8 cellular contexts compared by ENCODE assay signal in genomic region chr1:37479255-37480124, GRCh38. TPM values are rescaled to one million over a fixed set of nuclear protein-coding genes. Genes with fewer than 3 reads are reported as not detected.
DNase-seq lines count a peak whose midpoint lies in the region; ATAC-seq and TF ChIP-seq lines count a peak whose summit lies in the region.

No MANE protein-coding gene starts in this region.

- H3K27ac ChIP-seq in Panc1 (ENCODE audit: low read length) (peak overlapping the region; percentile 52), gastroesophageal sphincter (peak overlapping the region; percentile 19 to 96 (median 94)), aorta (ENCODE audit: low read depth in 1 of 2, low read length in 2 of 2) (peak overlapping the region; percentile 49 to 81)

- no peaks in the 10 kb centered on the region for H3K9me3 ChIP-seq in Panc1 (ENCODE audit: control insufficient read depth, insufficient read depth, low read depth, low read length)
- no peaks in the 10 kb centered on the region for H3K9me3 ChIP-seq in gastroesophageal sphincter
- no peaks in the 10 kb centered on the region for H3K9me3 ChIP-seq in aorta (ENCODE audit: control insufficient read depth, low read length)

- H3K27me3 Mint-ChIP-seq in activated T-helper 2 cell treated with anti-CD3 and anti-CD28 coated beads, Interferon-gamma antibody, Interleukin-2, Interleukin-4, amounts not matched to agents 10 μg/mL and 5 μg/mL and 100 μg/mL, durations not matched to agents 14 hours and 24 hours and 36 hours (ENCODE audit: low read depth) = no peaks in the 10 kb centered on the region

- POLR2A ChIA-PET in Panc1 (lab: Charles Lee) = no interaction called here

- H3K36me3 ChIP-seq in GM06990 (ENCODE audit: control insufficient read depth, insufficient read depth, low read length) = peaks cover 68% of the 10 kb centered on the region
- peaks cover 7% of the 10 kb centered on the region for H3K36me3 ChIP-seq in Panc1 (ENCODE audit: control insufficient read depth, insufficient read depth, low read length)
- peaks cover 0 to 67% of the 10 kb centered on the region in 2 donors for H3K36me3 ChIP-seq in gastroesophageal sphincter
- H3K36me3 ChIP-seq in aorta (ENCODE audit: control insufficient read depth in 1 of 2, insufficient read depth in 2 of 2, low read length in 1 of 2) = peaks cover 0 to 8% of the 10 kb centered on the region in 2 donors

- DNase-seq in GM06990 (ENCODE audit: extremely low read depth, insufficient read length) = peak; percentile 86
- DNase-seq in Panc1 (ENCODE audit: low read depth, low spot score) = no peak
- peak; percentile 80 for DNase-seq in activated T-helper 2 cell treated with anti-CD3 and anti-CD28 coated beads, Interferon-gamma antibody, Interleukin-2, Interleukin-4, amounts not matched to agents 10 μg/mL and 5 μg/mL and 100 μg/mL, durations not matched to agents 14 hours and 24 hours and 36 hours (ENCODE audit: low spot score)
- DNase-seq in renal cortical epithelial cell (ENCODE audit: low read depth) = peak; percentile 96
- DNase-seq in aorta = peak; percentile 91 to 94

- H3K36me3 Mint-ChIP-seq in activated T-helper 2 cell treated with anti-CD3 and anti-CD28 coated beads, Interferon-gamma antibody, Interleukin-2, Interleukin-4, amounts not matched to agents 10 μg/mL and 5 μg/mL and 100 μg/mL, durations not matched to agents 14 hours and 24 hours and 36 hours (ENCODE audit: low read depth) = peaks cover 90% of the 10 kb centered on the region

- TF ChIP-seq EP300 in gastroesophageal sphincter (IDR thresholded peaks at IDR 0.05) = no peak

- peak overlapping the region; percentile 98 for H3K27ac Mint-ChIP-seq in activated T-helper 2 cell treated with anti-CD3 and anti-CD28 coated beads, Interferon-gamma antibody, Interleukin-2, Interleukin-4, amounts not matched to agents 10 μg/mL and 5 μg/mL and 100 μg/mL, durations not matched to agents 14 hours and 24 hours and 36 hours

- H3K4me3 Mint-ChIP-seq in activated T-helper 2 cell treated with anti-CD3 and anti-CD28 coated beads, Interferon-gamma antibody, Interleukin-2, Interleukin-4, amounts not matched to agents 10 μg/mL and 5 μg/mL and 100 μg/mL, durations not matched to agents 14 hours and 24 hours and 36 hours (ENCODE audit: low read depth) = peak overlapping the region; percentile 96

- H3K27me3 ChIP-seq in GM06990 (replicated peaks; ENCODE audit: control insufficient read depth, insufficient read depth, low read length) (no peaks in the 10 kb centered on the region), Panc1 (ENCODE audit: control insufficient read depth, insufficient read depth, low read length) (no peaks in the 10 kb centered on the region), gastroesophageal sphincter (no peaks in the 10 kb centered on the region), aorta (ENCODE audit: control insufficient read depth in 1 of 2, insufficient read depth in 2 of 2, low read length in 1 of 2) (no peaks in the 10 kb centered on the region)

- no TSS peak for BruUV-seq in Panc1 (replicated peaks; lab: Mats Ljungman, UMichigan)

- H3K4me1 ChIP-seq in Panc1 (ENCODE audit: control insufficient read depth, insufficient read depth, low read length) (peaks cover 46% of the 10 kb centered on the region), gastroesophageal sphincter (peaks cover 0 to 73% (median 48%) of the 10 kb centered on the region in 3 donors), aorta (ENCODE audit: control insufficient read depth in 1 of 2, insufficient read depth in 2 of 2, low read length in 2 of 2) (peaks cover 0 to 2% of the 10 kb centered on the region in 2 donors)

- H3K9me3 Mint-ChIP-seq in activated T-helper 2 cell treated with anti-CD3 and anti-CD28 coated beads, Interferon-gamma antibody, Interleukin-2, Interleukin-4, amounts not matched to agents 10 μg/mL and 5 μg/mL and 100 μg/mL, durations not matched to agents 14 hours and 24 hours and 36 hours = no peaks in the 10 kb centered on the region

- TF ChIP-seq POLR2A in gastroesophageal sphincter (IDR thresholded peaks at IDR 0.05) = peak in 1 of 2 donors; percentile 22

- in situ Hi-C loops in Panc1 (cut with HindIII; ENCODE audit: low pct_unique_long_range_greater_than_20kb, low sequenced_read_pairs) = no loop called here

- peak; percentile 30 for ATAC-seq in HG03045 (IDR thresholded peaks at IDR 0.05; ENCODE audit: unreplicated experiment)
- peak; percentile 22 for ATAC-seq in Panc1
- ATAC-seq in gastroesophageal sphincter = peak; percentile 76
- ATAC-seq in aorta (ENCODE audit: low FRiP score) = peak; percentile 67
- no peak for ATAC-seq in GM21528 (IDR thresholded peaks at IDR 0.05; ENCODE audit: low FRiP score, unreplicated experiment)

- peaks cover 30% of the 10 kb centered on the region for H3K4me1 Mint-ChIP-seq in activated T-helper 2 cell treated with anti-CD3 and anti-CD28 coated beads, Interferon-gamma antibody, Interleukin-2, Interleukin-4, amounts not matched to agents 10 μg/mL and 5 μg/mL and 100 μg/mL, durations not matched to agents 14 hours and 24 hours and 36 hours (ENCODE audit: low read depth)

- no peak for TF ChIP-seq CTCF in GM06990 (IDR thresholded peaks at IDR 0.05; ENCODE audit: insufficient read depth, low read length, poor library complexity, severe bottlenecking)
- TF ChIP-seq CTCF in Panc1 (IDR thresholded peaks at IDR 0.05) = no peak
- no peak for TF ChIP-seq CTCF in gastroesophageal sphincter (IDR thresholded peaks at IDR 0.05)

- H3K4me3 ChIP-seq in GM06990 (replicated peaks; ENCODE audit: low read depth, low read length) = peak overlapping the region; percentile 82
- peak overlapping the region; percentile 24 to 78 for H3K4me3 ChIP-seq in Panc1 (ENCODE audit: low read depth in 2 of 2, low read length in 2 of 2)
- peak overlapping the region; percentile 1 to 80 for H3K4me3 ChIP-seq in gastroesophageal sphincter
- peak overlapping the region in 1 of 2 donors; percentile 8 for H3K4me3 ChIP-seq in aorta (ENCODE audit: low read length in 2 of 2)

- intact Hi-C loops in Panc1 (cut with micrococcal nuclease; ENCODE audit: unreplicated experiment) = no loop called here
- intact Hi-C loops in activated T-helper 2 cell treated with anti-CD3 and anti-CD28 coated beads, Interferon-gamma antibody, Interleukin-2, Interleukin-4, amounts not matched to agents 10 μg/mL and 5 μg/mL and 100 μg/mL, durations not matched to agents 14 hours and 24 hours and 36 hours (cut with micrococcal nuclease) = loop anchor here (2.0 to 10.0 kb wide), 6 partner anchors 35 to 1715 kb away; partner anchors contain the start of genes CDCA8, MEAF6, SF3A3 and STK40
- intact Hi-C loops in aorta (cut with DNase I) = loop anchor here in 1 of 2 donors (10.0 kb wide), 2 partner anchors 75 to 515 kb away; partner anchors contain the start of genes DNALI1, SF3A3 and SNIP1

- 0% methylated on average over 1 of the region's 22 CpGs for WGBS in gastroesophageal sphincter (ENCODE audit: low coverage in 1 of 2), 2 donors
- WGBS in aorta, 2 donors = 7% methylated on average over 22 of the region's 22 CpGs

- CTCF ChIA-PET in Panc1 (lab: Charles Lee) = interaction anchor here (1.3 to 2.1 kb wide), 2 partner anchors 8 to 22 kb away, joined by 7 to 20 read pairs; no protein-coding TSS in a partner anchor

RNA-seq across cellular contexts. Expression of gene ZC3H12A, which starts 5.1 kb away (rescaled TPM):
- total RNA-seq in Panc1 (2021; ENCODE audit: unreplicated experiment) = 9.4 TPM
- 7.1 TPM for polyA plus RNA-seq in Panc1 (2012; ENCODE audit: insufficient read length)
- total RNA-seq in activated T-helper 2 cell treated with anti-CD3 and anti-CD28 coated beads, Interferon-gamma antibody, Interleukin-2, Interleukin-4, amounts not matched to agents 10 μg/mL and 5 μg/mL and 100 μg/mL, durations not matched to agents 14 hours and 24 hours and 36 hours = 23.6 and 25.3 TPM in 2 replicates
- 10 to 100 TPM in 2 of 4 donors, 1 to 10 TPM in 2; 7.3 to 14.4 (median 10.6) TPM for total RNA-seq in gastroesophageal sphincter
- 18.7 and 24.5 TPM in 2 replicates for total RNA-seq in renal cortical epithelial cell
- 10 to 100 TPM in 1 of 2 donors, 1 to 10 TPM in 1; 9.0 to 26.5 TPM for total RNA-seq in aorta
- 10 to 100 TPM in 1 of 2 donors, 1 to 10 TPM in 1; 3.8 to 14.2 TPM for polyA plus RNA-seq in aorta

RNA-seq across cellular contexts. Expression of gene MEAF6, which starts 35.1 kb away (rescaled TPM):
- total RNA-seq in Panc1 (2021; ENCODE audit: unreplicated experiment) (50.0 TPM), gastroesophageal sphincter (100 to 1,000 TPM in 2 of 4 donors, 10 to 100 TPM in 2; 89.7 to 129 (median 100) TPM), renal cortical epithelial cell (60.3 and 79.3 TPM in 2 replicates), aorta (10 to 100 TPM; 42.4 to 50.1 TPM)
- polyA plus RNA-seq in Panc1 (2012; ENCODE audit: insufficient read length) = 39.0 TPM
- 87.9 and 93.0 TPM in 2 replicates for total RNA-seq in activated T-helper 2 cell treated with anti-CD3 and anti-CD28 coated beads, Interferon-gamma antibody, Interleukin-2, Interleukin-4, amounts not matched to agents 10 μg/mL and 5 μg/mL and 100 μg/mL, durations not matched to agents 14 hours and 24 hours and 36 hours
- 10 to 100 TPM; 50.7 to 54.1 TPM for polyA plus RNA-seq in aorta
